Comparison of ENCODE assay signal across 14 cellular contexts in genomic region chr18:63617049-63617995, GRCh38. TPM values are rescaled to one million over a fixed set of nuclear protein-coding genes. Genes with fewer than 3 reads are reported as not detected.
DNase-seq lines count a peak whose midpoint lies in the region; ATAC-seq and TF ChIP-seq lines count a peak whose summit lies in the region.
"Had no signal": no experiment of that assay in that cellular context is flagged by ENCODE, and none has a peak within 500 bp of the region (broad histone marks: within the 10 kb centered on the region; RNA-seq: fewer than 3 reads in every experiment).

No MANE protein-coding gene starts in this region.

- POLR2A ChIA-PET in naive thymus-derived CD4-positive, alpha-beta T cell (lab: Charles Lee): no interaction called here

- peaks cover 0 to 4% (median 1%) of the 10 kb centered on the region in 4 donors for H3K9me3 ChIP-seq in sigmoid colon
- no peaks in the 10 kb centered on the region for H3K9me3 ChIP-seq in naive thymus-derived CD4-positive, alpha-beta T cell (ENCODE audit: control insufficient read depth in 2 of 3, low read length in 3 of 3)

- H3K4me3 Mint-ChIP-seq in naive thymus-derived CD4-positive, alpha-beta T cell: no peak overlapping the region
- H3K4me3 Mint-ChIP-seq: endodermal cell had no signal

- H3K27ac ChIP-seq in sigmoid colon: peak overlapping the region in 2 of 4 donors; percentile 38 to 53
- H3K27ac ChIP-seq in caudate nucleus (ENCODE audit: low read depth, low read length): no peak overlapping the region
- H3K27ac ChIP-seq in naive thymus-derived CD4-positive, alpha-beta T cell (ENCODE audit: low read depth, low read length): no peak overlapping the region
- H3K27ac ChIP-seq: VCaP had no signal

- H3K27me3 Mint-ChIP-seq in naive thymus-derived CD4-positive, alpha-beta T cell: peaks cover 0 to 22% (median 11%) of the 10 kb centered on the region in 5 donors

- CTCF ChIA-PET in naive thymus-derived CD4-positive, alpha-beta T cell (lab: Charles Lee): no interaction called here

- H3K27ac Mint-ChIP-seq in naive thymus-derived CD4-positive, alpha-beta T cell: no peak overlapping the region
- H3K27ac Mint-ChIP-seq: endodermal cell had no signal

- DNase-seq in DMS53 treated with DMSO at 0.1 percent for 48 hours (lab: John Stamatoyannopoulos, UW; ENCODE audit: unreplicated experiment) (peak; percentile 66), NCI-H2227 treated with DMSO at 0.1 percent for 48 hours (lab: John Stamatoyannopoulos, UW) (peak; percentile 98), sigmoid colon (no peak), caudate nucleus (lab: John Stamatoyannopoulos, UW) (no peak)
- no peak for DNase-seq in activated CD8-positive, alpha-beta memory T cell treated with anti-CD3 and anti-CD28 coated beads, Interleukin-2, amount 50 U/mL, for 48 hours
- DNase-seq in naive thymus-derived CD4-positive, alpha-beta T cell: no peak
- DNase-seq: activated naive CD4-positive, alpha-beta T cell treated with anti-CD3 and anti-CD28 coated beads, Interleukin-2, amount 50 U/mL, for 16 hours; AML-193; endodermal cell; NCI-H526 treated with DMSO at 0.1 percent for 48 hours; occipital lobe had no signal

- no peak for TF ChIP-seq CTCF in sigmoid colon (IDR thresholded peaks at IDR 0.05)

- H3K36me3 ChIP-seq in sigmoid colon: no peaks in the 10 kb centered on the region
- no peaks in the 10 kb centered on the region for H3K36me3 ChIP-seq in naive thymus-derived CD4-positive, alpha-beta T cell (ENCODE audit: control insufficient read depth in 2 of 3, insufficient read depth in 3 of 3, low read length in 3 of 3)

- 8 to 39% methylated on average over 3 of the region's 3 CpGs for WGBS in sigmoid colon, 2 donors

- ATAC-seq in GM21381 (IDR thresholded peaks at IDR 0.05; ENCODE audit: unreplicated experiment): peak; percentile 89
- ATAC-seq in HG03108 (IDR thresholded peaks at IDR 0.05; ENCODE audit: unreplicated experiment): peak; percentile 62
- no peak for ATAC-seq in naive thymus-derived CD4-positive, alpha-beta T cell

- no peak overlapping the region for H3K4me3 ChIP-seq in sigmoid colon
- H3K4me3 ChIP-seq in naive thymus-derived CD4-positive, alpha-beta T cell (ENCODE audit: low read length): no peak overlapping the region

- H3K4me1 Mint-ChIP-seq in naive thymus-derived CD4-positive, alpha-beta T cell: no peaks in the 10 kb centered on the region

- H3K9me3 Mint-ChIP-seq in naive thymus-derived CD4-positive, alpha-beta T cell: peaks cover 0 to 19% (median 4%) of the 10 kb centered on the region in 11 donors

- peaks cover 0 to 19% (median 10%) of the 10 kb centered on the region in 4 donors for H3K4me1 ChIP-seq in sigmoid colon
- H3K4me1 ChIP-seq in naive thymus-derived CD4-positive, alpha-beta T cell (ENCODE audit: control insufficient read depth in 2 of 2, insufficient read depth in 2 of 2, low read length in 2 of 2): no peaks in the 10 kb centered on the region

- TF ChIP-seq POLR2A in sigmoid colon (IDR thresholded peaks at IDR 0.05): no peak

- H3K36me3 Mint-ChIP-seq in naive thymus-derived CD4-positive, alpha-beta T cell: no peaks in the 10 kb centered on the region

- intact Hi-C loops in sigmoid colon (cut with DNase I): loop anchor here (10.0 kb wide), 1 partner anchor 197 kb away; no protein-coding TSS in a partner anchor
- intact Hi-C loops in naive thymus-derived CD4-positive, alpha-beta T cell (cut with micrococcal nuclease): no loop called here

- peak in 1 of 4 donors; percentile 41 for TF ChIP-seq EP300 in sigmoid colon (IDR thresholded peaks at IDR 0.05)

- H3K27me3 ChIP-seq in sigmoid colon: no peaks in the 10 kb centered on the region
- no peaks in the 10 kb centered on the region for H3K27me3 ChIP-seq in naive thymus-derived CD4-positive, alpha-beta T cell (ENCODE audit: control insufficient read depth in 2 of 2, insufficient read depth in 2 of 2, low read length in 2 of 2)

RNA-seq across cellular contexts. Expression of gene SERPINB4, which starts 26.7 kb away (rescaled TPM):
- total RNA-seq in sigmoid colon: not detected
- polyA plus RNA-seq in sigmoid colon: under 1 TPM in 1 of 3 donors, not detected in 2; 0.07 TPM
- not detected for total RNA-seq in naive thymus-derived CD4-positive, alpha-beta T cell
- polyA plus RNA-seq in naive thymus-derived CD4-positive, alpha-beta T cell: not detected
- total RNA-seq: occipital lobe had no signal

RNA-seq across cellular contexts. Expression of gene SERPINB13, which starts 30.2 kb away (rescaled TPM):
- total RNA-seq in sigmoid colon: not detected
- 1 to 10 TPM in 1 of 3 donors, under 1 TPM in 1, not detected in 1; 0.01 to 1.8 TPM for polyA plus RNA-seq in sigmoid colon
- total RNA-seq in naive thymus-derived CD4-positive, alpha-beta T cell: not detected
- not detected for polyA plus RNA-seq in naive thymus-derived CD4-positive, alpha-beta T cell
- total RNA-seq: endodermal cell, occipital lobe had no signal

RNA-seq across cellular contexts. Expression of gene SERPINB3, which starts 44.4 kb away (rescaled TPM):
- not detected for total RNA-seq in sigmoid colon
- polyA plus RNA-seq in sigmoid colon: 1 to 10 TPM in 1 of 3 donors, under 1 TPM in 1, not detected in 1; 0.04 to 1.2 TPM
- total RNA-seq in naive thymus-derived CD4-positive, alpha-beta T cell: not detected
- polyA plus RNA-seq in naive thymus-derived CD4-positive, alpha-beta T cell: not detected
- total RNA-seq: endodermal cell, occipital lobe had no signal

Comparison
In these comparisons a context has a peak if more than half of its experiments do, and no peak if none do; other contexts are left out.
1. DNase-seq: peak in DMS53 treated with DMSO at 0.1 percent for 48 hours (single experiment) and NCI-H2227 treated with DMSO at 0.1 percent for 48 hours (single experiment); none in activated CD8-positive, alpha-beta memory T cell treated with anti-CD3 and anti-CD28 coated beads, Interleukin-2, amount 50 U/mL, for 48 hours (single experiment), sigmoid colon (single experiment), caudate nucleus (0 of 61) and naive thymus-derived CD4-positive, alpha-beta T cell (0 of 9).